Comparison of ENCODE assay signal across 1 cellular context in genomic region chr4:75673027-75673958, GRCh38.
TF ChIP-seq lines count a peak whose summit lies in the region.

Gene G3BP2, minus strand, starts transcription at chr4:75673411. Its CDS starts 11,386 bp downstream, at chr4:75662025.

TF ChIP-seq in HepG2, 621 proteins besides CTCF, POLR2A, EP300 and RAD21 (continued from another document and continues in another):
- TF ChIP-seq CREB3 (CRISPR knock-in tag; IDR thresholded peaks at IDR 0.05) (peak; percentile 91), ZNF609 (CRISPR knock-in tag; IDR thresholded peaks at IDR 0.05; ENCODE audit: borderline replicate concordance) (0 out of 2 replicates have a peak, but pooled peaks have one; percentile 13), WIZ (CRISPR knock-in tag; IDR thresholded peaks at IDR 0.05) (peak; percentile 65; the same call in 1 of the 2 replicates), ZNF335 (CRISPR knock-in tag; IDR thresholded peaks at IDR 0.05) (peak; percentile 47; the same call in 1 of the 2 replicates), ELF3 (CRISPR knock-in tag; IDR thresholded peaks at IDR 0.05) (peak; percentile 68; the same call in 1 of the 2 replicates), ZNF784 (CRISPR knock-in tag; IDR thresholded peaks at IDR 0.05; ENCODE audit: borderline replicate concordance) (peak; percentile 20; the same call in 1 of the 2 replicates), NFKB2 (CRISPR knock-in tag; IDR thresholded peaks at IDR 0.05; ENCODE audit: borderline replicate concordance) (peak; percentile 83; the same call in 1 of the 2 replicates), REXO4 (CRISPR knock-in tag; IDR thresholded peaks at IDR 0.05; ENCODE audit: borderline replicate concordance) (no peak), NFATC3 (CRISPR knock-in tag; IDR thresholded peaks at IDR 0.05) (peak; percentile 89; the same call in 1 of the 2 replicates), ZNF275 (CRISPR knock-in tag; IDR thresholded peaks at IDR 0.05; ENCODE audit: borderline replicate concordance) (0 out of 2 replicates have a peak, but pooled peaks have one; percentile 72), SUZ12 (IDR thresholded peaks at IDR 0.05; ENCODE audit: low read depth, low read length) (no peak), MEIS1 (CRISPR knock-in tag; IDR thresholded peaks at IDR 0.05; ENCODE audit: borderline replicate concordance) (no peak), IKZF1 (IDR thresholded peaks at IDR 0.05) (no peak), SMAD1 (CRISPR knock-in tag; IDR thresholded peaks at IDR 0.05; ENCODE audit: borderline replicate concordance, low read depth) (peak; percentile 27; the same call in 1 of the 2 replicates), ZNF562 (CRISPR knock-in tag; IDR thresholded peaks at IDR 0.05; ENCODE audit: borderline replicate concordance) (no peak), ZNF709 (CRISPR knock-in tag; IDR thresholded peaks at IDR 0.05) (peak; percentile 61; the same call in 1 of the 2 replicates), KDM2A (CRISPR knock-in tag; IDR thresholded peaks at IDR 0.05; ENCODE audit: borderline replicate concordance, low read depth) (peak; percentile 95), GLMP (CRISPR knock-in tag; IDR thresholded peaks at IDR 0.05; ENCODE audit: borderline replicate concordance) (no peak), ZNF768 (CRISPR knock-in tag; IDR thresholded peaks at IDR 0.05) (peak; percentile 44; the same call in 1 of the 2 replicates), CC2D1A (CRISPR knock-in tag; IDR thresholded peaks at IDR 0.05) (no peak), CERS6 (CRISPR knock-in tag; IDR thresholded peaks at IDR 0.05) (0 out of 2 replicates have a peak, but pooled peaks have one; percentile 4), NR2F6 (IDR thresholded peaks at IDR 0.05) (no peak), NR2F6 (CRISPR knock-in tag; IDR thresholded peaks at IDR 0.05) (no peak), CENPT (CRISPR knock-in tag; IDR thresholded peaks at IDR 0.05; ENCODE audit: low read depth) (no peak), ZNF496 (CRISPR knock-in tag; IDR thresholded peaks at IDR 0.05; ENCODE audit: insufficient replicate concordance) (no peak), MED1 (CRISPR knock-in tag; IDR thresholded peaks at IDR 0.05) (peak; percentile 59), HBP1 (CRISPR knock-in tag; IDR thresholded peaks at IDR 0.05; ENCODE audit: low read depth) (peak; percentile 31; the same call in 1 of the 2 replicates), ZNF337 (CRISPR knock-in tag; IDR thresholded peaks at IDR 0.05; ENCODE audit: borderline replicate concordance, low read depth) (0 out of 2 replicates have a peak, but pooled peaks have one; percentile 83), NKX3-1 (CRISPR knock-in tag; IDR thresholded peaks at IDR 0.05) (no peak; the same call in 1 of the 2 replicates), SETDB1 (CRISPR knock-in tag; IDR thresholded peaks at IDR 0.05; ENCODE audit: borderline replicate concordance) (no peak), ARID2 (CRISPR knock-in tag; IDR thresholded peaks at IDR 0.05; ENCODE audit: borderline replicate concordance) (peak; percentile 69; the same call in 1 of the 2 replicates), SMAD3 (CRISPR knock-in tag; IDR thresholded peaks at IDR 0.05) (no peak), ZNF343 (CRISPR knock-in tag; IDR thresholded peaks at IDR 0.05) (0 out of 2 replicates have a peak, but pooled peaks have one; percentile 17)
- TF ChIP-seq, protein P1, sequence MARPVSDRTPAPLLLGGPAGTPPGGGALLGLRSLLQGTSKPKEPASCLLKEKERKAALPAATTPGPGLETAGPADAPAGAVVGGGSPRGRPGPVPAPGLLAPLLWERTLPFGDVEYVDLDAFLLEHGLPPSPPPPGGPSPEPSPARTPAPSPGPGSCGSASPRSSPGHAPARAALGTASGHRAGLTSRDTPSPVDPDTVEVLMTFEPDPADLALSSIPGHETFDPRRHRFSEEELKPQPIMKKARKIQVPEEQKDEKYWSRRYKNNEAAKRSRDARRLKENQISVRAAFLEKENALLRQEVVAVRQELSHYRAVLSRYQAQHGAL (CRISPR knock-in tag; IDR thresholded peaks at IDR 0.05; ENCODE audit: not compliant biosample characterization) = peak; percentile 21
- TF ChIP-seq, protein P2, sequence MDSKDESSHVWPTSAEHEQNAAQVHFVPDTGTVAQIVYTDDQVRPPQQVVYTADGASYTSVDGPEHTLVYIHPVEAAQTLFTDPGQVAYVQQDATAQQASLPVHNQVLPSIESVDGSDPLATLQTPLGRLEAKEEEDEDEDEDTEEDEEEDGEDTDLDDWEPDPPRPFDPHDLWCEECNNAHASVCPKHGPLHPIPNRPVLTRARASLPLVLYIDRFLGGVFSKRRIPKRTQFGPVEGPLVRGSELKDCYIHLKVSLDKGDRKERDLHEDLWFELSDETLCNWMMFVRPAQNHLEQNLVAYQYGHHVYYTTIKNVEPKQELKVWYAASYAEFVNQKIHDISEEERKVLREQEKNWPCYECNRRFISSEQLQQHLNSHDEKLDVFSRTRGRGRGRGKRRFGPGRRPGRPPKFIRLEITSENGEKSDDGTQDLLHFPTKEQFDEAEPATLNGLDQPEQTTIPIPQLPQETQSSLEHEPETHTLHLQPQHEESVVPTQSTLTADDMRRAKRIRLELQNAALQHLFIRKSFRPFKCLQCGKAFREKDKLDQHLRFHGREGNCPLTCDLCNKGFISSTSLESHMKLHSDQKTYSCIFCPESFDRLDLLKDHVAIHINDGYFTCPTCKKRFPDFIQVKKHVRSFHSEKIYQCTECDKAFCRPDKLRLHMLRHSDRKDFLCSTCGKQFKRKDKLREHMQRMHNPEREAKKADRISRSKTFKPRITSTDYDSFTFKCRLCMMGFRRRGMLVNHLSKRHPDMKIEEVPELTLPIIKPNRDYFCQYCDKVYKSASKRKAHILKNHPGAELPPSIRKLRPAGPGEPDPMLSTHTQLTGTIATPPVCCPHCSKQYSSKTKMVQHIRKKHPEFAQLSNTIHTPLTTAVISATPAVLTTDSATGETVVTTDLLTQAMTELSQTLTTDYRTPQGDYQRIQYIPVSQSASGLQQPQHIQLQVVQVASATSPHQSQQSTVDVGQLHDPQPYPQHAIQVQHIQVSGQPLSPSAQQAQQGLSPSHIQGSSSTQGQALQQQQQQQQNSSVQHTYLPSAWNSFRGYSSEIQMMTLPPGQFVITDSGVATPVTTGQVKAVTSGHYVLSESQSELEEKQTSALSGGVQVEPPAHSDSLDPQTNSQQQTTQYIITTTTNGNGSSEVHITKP (CRISPR knock-in tag; IDR thresholded peaks at IDR 0.05; ENCODE audit: low read depth) = no peak
- TF ChIP-seq, protein P3, sequence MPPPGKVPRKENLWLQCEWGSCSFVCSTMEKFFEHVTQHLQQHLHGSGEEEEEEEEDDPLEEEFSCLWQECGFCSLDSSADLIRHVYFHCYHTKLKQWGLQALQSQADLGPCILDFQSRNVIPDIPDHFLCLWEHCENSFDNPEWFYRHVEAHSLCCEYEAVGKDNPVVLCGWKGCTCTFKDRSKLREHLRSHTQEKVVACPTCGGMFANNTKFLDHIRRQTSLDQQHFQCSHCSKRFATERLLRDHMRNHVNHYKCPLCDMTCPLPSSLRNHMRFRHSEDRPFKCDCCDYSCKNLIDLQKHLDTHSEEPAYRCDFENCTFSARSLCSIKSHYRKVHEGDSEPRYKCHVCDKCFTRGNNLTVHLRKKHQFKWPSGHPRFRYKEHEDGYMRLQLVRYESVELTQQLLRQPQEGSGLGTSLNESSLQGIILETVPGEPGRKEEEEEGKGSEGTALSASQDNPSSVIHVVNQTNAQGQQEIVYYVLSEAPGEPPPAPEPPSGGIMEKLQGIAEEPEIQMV (CRISPR knock-in tag; IDR thresholded peaks at IDR 0.05; ENCODE audit: low read depth) = 0 out of 2 replicates have a peak, but pooled peaks have one; percentile 21
- TF ChIP-seq, protein P4, sequence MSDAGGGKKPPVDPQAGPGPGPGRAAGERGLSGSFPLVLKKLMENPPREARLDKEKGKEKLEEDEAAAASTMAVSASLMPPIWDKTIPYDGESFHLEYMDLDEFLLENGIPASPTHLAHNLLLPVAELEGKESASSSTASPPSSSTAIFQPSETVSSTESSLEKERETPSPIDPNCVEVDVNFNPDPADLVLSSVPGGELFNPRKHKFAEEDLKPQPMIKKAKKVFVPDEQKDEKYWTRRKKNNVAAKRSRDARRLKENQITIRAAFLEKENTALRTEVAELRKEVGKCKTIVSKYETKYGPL (CRISPR knock-in tag; IDR thresholded peaks at IDR 0.05) = 0 out of 2 replicates have a peak, but pooled peaks have one; percentile 3
- TF ChIP-seq, protein P5, sequence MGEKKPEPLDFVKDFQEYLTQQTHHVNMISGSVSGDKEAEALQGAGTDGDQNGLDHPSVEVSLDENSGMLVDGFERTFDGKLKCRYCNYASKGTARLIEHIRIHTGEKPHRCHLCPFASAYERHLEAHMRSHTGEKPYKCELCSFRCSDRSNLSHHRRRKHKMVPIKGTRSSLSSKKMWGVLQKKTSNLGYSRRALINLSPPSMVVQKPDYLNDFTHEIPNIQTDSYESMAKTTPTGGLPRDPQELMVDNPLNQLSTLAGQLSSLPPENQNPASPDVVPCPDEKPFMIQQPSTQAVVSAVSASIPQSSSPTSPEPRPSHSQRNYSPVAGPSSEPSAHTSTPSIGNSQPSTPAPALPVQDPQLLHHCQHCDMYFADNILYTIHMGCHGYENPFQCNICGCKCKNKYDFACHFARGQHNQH (CRISPR knock-in tag; IDR thresholded peaks at IDR 0.05) = peak; percentile 69
